8 cellular contexts compared by ENCODE assay signal in genomic region chr9:86637515-86637914, GRCh38.
DNase-seq lines count a peak whose midpoint lies in the region; ATAC-seq and TF ChIP-seq lines count a peak whose summit lies in the region.

No MANE protein-coding gene starts in this region.

- H3K36me3 Mint-ChIP-seq in progenitor cell of endocrine pancreas (ENCODE audit: insufficient read depth): no peaks in the 10 kb centered on the region

- no peaks in the 10 kb centered on the region for H3K9me3 Mint-ChIP-seq in progenitor cell of endocrine pancreas (ENCODE audit: low read depth)

- no peaks in the 10 kb centered on the region for H3K36me3 ChIP-seq in NT2/D1 (ENCODE audit: insufficient read depth, insufficient read length, low read length)

- ATAC-seq in HG03565 (IDR thresholded peaks at IDR 0.05; ENCODE audit: unreplicated experiment): no peak

- H3K4me1 ChIP-seq in NT2/D1 (ENCODE audit: insufficient read depth, insufficient read length): peaks cover 3% of the 10 kb centered on the region

- in situ Hi-C loops in G401 (cut with HindIII; ENCODE audit: low sequenced_read_pairs): no loop called here

- DNase-seq in G401 (ENCODE audit: low spot score) (peak; percentile 7), NT2/D1 (ENCODE audit: low read depth, low spot score) (peak; percentile 77), fibroblast of pulmonary artery (ENCODE audit: low read depth) (peak; percentile 65), progenitor cell of endocrine pancreas (ENCODE audit: low spot score, unreplicated experiment) (peak; percentile 37), NCI-H1105 (lab: John Stamatoyannopoulos, UW) (no peak), NCI-H226 (no peak)
- no peak for DNase-seq in effector CD4-positive, alpha-beta T cell

- no peaks in the 10 kb centered on the region for H3K9me3 ChIP-seq in NT2/D1 (ENCODE audit: insufficient read depth, low read length)

- H3K4me3 ChIP-seq in NT2/D1 (ENCODE audit: insufficient read length, low read depth) (no peak overlapping the region), fibroblast of pulmonary artery (replicated peaks; ENCODE audit: low read depth, low read length) (no peak overlapping the region)

- no peak overlapping the region for H3K27ac Mint-ChIP-seq in progenitor cell of endocrine pancreas

- no peaks in the 10 kb centered on the region for H3K27me3 ChIP-seq in NT2/D1 (ENCODE audit: insufficient read depth, insufficient read length)

- peak; percentile 77 for TF ChIP-seq CTCF in fibroblast of pulmonary artery (IDR thresholded peaks at IDR 0.05; ENCODE audit: low read length, missing control alignments)
- peak; percentile 77 for TF ChIP-seq CTCF in progenitor cell of endocrine pancreas (IDR thresholded peaks at IDR 0.05; ENCODE audit: unreplicated experiment)

- H3K4me3 Mint-ChIP-seq in progenitor cell of endocrine pancreas (ENCODE audit: low read depth): no peak overlapping the region

- H3K4me1 Mint-ChIP-seq in progenitor cell of endocrine pancreas (ENCODE audit: low read depth): peaks cover 12% of the 10 kb centered on the region

- H3K9ac ChIP-seq in NT2/D1 (ENCODE audit: insufficient read length, low read depth): no peak overlapping the region

- H3K27me3 Mint-ChIP-seq in progenitor cell of endocrine pancreas: peaks cover 78% of the 10 kb centered on the region

Comparison
In these comparisons a context has a peak if more than half of its experiments do, and no peak if none do; other contexts are left out.
1. DNase-seq: peak in G401 (single experiment), NT2/D1 (single experiment), fibroblast of pulmonary artery (single experiment) and progenitor cell of endocrine pancreas (single experiment); none in NCI-H1105 (single experiment), effector CD4-positive, alpha-beta T cell (single experiment) and NCI-H226 (single experiment).